Comparison of ENCODE assay signal across 8 cellular contexts in genomic region chr6:130885392-130886192, GRCh38. TPM values are rescaled to one million over a fixed set of nuclear protein-coding genes. Genes with fewer than 3 reads are reported as not detected.
DNase-seq lines count a peak whose midpoint lies in the region; ATAC-seq lines count a peak whose summit lies in the region.

No MANE protein-coding gene starts in this region.

- intact Hi-C loops in left colon (cut with DNase I, micrococcal nuclease), result loop anchor here (2.0 to 5.0 kb wide), 2 partner anchors 231 to 232 kb away; no protein-coding TSS in a partner anchor

- no peak overlapping the region for H3K27ac Mint-ChIP-seq in central memory CD8-positive, alpha-beta T cell (ENCODE audit: low read depth)

- H3K27me3 Mint-ChIP-seq in central memory CD8-positive, alpha-beta T cell, result no peaks in the 10 kb centered on the region

- no peaks in the 10 kb centered on the region for H3K36me3 Mint-ChIP-seq in central memory CD8-positive, alpha-beta T cell (ENCODE audit: insufficient read depth)

- peak; percentile 68 for DNase-seq in AG20443 (ENCODE audit: low spot score)
- peak; percentile 41 for DNase-seq in NCI-H2227 (lab: John Stamatoyannopoulos, UW; ENCODE audit: unreplicated experiment)
- peak; percentile 21 to 61 (median 44) for DNase-seq in activated CD4-positive, CD25-positive, alpha-beta regulatory T cell (lab: John Stamatoyannopoulos, UW)
- DNase-seq in central memory CD8-positive, alpha-beta T cell (ENCODE audit: low spot score in 2 of 2), result peak; percentile 55 to 69
- DNase-seq in left colon, result peak; percentile 32 to 73
- DNase-seq in stimulated activated CD4-positive, alpha-beta T cell treated with anti-CD3 and anti-CD28 coated beads, TNF-alpha, amount 100 ng/mL, for 24 hours (ENCODE audit: low read depth in 3 of 3), result peak; percentile 35 to 71 (median 44)

- ATAC-seq in GM18867 (IDR thresholded peaks at IDR 0.05; ENCODE audit: unreplicated experiment) (peak; percentile 91), HG03097 (IDR thresholded peaks at IDR 0.05; ENCODE audit: low FRiP score, unreplicated experiment) (peak; percentile 67), left colon (peak; percentile 86)
- ATAC-seq in central memory CD8-positive, alpha-beta T cell (replicated peaks; ENCODE audit: extremely low read depth, poor library complexity, severe bottlenecking), result peak; percentile 54

- H3K4me3 Mint-ChIP-seq in central memory CD8-positive, alpha-beta T cell, result no peak overlapping the region

- H3K4me1 Mint-ChIP-seq in central memory CD8-positive, alpha-beta T cell, result no peaks in the 10 kb centered on the region

- no peaks in the 10 kb centered on the region for H3K9me3 Mint-ChIP-seq in central memory CD8-positive, alpha-beta T cell

RNA-seq across cellular contexts. Expression of gene SMLR1, which starts 58.4 kb away (rescaled TPM):
- not detected for total RNA-seq in left colon

Comparison
In these comparisons a context has a peak if more than half of its experiments do, and no peak if none do; other contexts are left out.
1. Peak in every context shown above with its lines: DNase-seq and ATAC-seq.